Comparison of ENCODE assay signal across 8 cellular contexts in genomic region chr13:31846984-31847752, GRCh38.
A peak's percentile ranks its signal among the peaks of the same experiment; 100 is the strongest.
DNase-seq lines count a peak whose midpoint lies in the region; ATAC-seq and TF ChIP-seq lines count a peak whose summit lies in the region.

No MANE protein-coding gene starts in this region.

- H2AFZ ChIP-seq in neuron (ENCODE audit: low read depth, low read length), result peak overlapping the region; percentile 65

- H3K36me3 ChIP-seq in Panc1 (ENCODE audit: control insufficient read depth, insufficient read depth, low read length) (no peaks in the 10 kb centered on the region), neuron (ENCODE audit: insufficient read depth, low read length) (no peaks in the 10 kb centered on the region)

- ATAC-seq in GM19438 (IDR thresholded peaks at IDR 0.05; ENCODE audit: low read depth, unreplicated experiment) (peak; percentile 4), Panc1 (peak; percentile 72)

- TF ChIP-seq CTCF in Panc1 (IDR thresholded peaks at IDR 0.05), result no peak
- TF ChIP-seq CTCF in epithelial cell of proximal tubule (conservative IDR thresholded peaks at IDR 0.05; ENCODE audit: low read depth, low read length), result no peak

- peaks cover 2% of the 10 kb centered on the region; the same call in 1 of the 2 replicates for H3K27me3 ChIP-seq in Panc1 (ENCODE audit: control insufficient read depth, insufficient read depth, low read length)
- H3K27me3 ChIP-seq in neuron (ENCODE audit: insufficient read depth, low read length), result peaks cover 24% of the 10 kb centered on the region

- H3K4me1 ChIP-seq in Panc1 (ENCODE audit: control insufficient read depth, insufficient read depth, low read length), result no peaks in the 10 kb centered on the region
- H3K4me1 ChIP-seq in neuron (ENCODE audit: insufficient read depth, low read length), result peaks cover 7% of the 10 kb centered on the region

- in situ Hi-C loops in Panc1 (cut with HindIII; ENCODE audit: low pct_unique_long_range_greater_than_20kb, low sequenced_read_pairs), result no loop called here

- CTCF ChIA-PET in Panc1 (lab: Charles Lee), result no interaction called here

- intact Hi-C loops in Panc1 (cut with micrococcal nuclease; ENCODE audit: unreplicated experiment), result no loop called here

- BruUV-seq in Panc1 (replicated peaks; lab: Mats Ljungman, UMichigan), result no TSS peak

- H3K27ac ChIP-seq in Panc1 (ENCODE audit: low read length), result no peak overlapping the region

- DNase-seq in AG08395 (ENCODE audit: low spot score) (peak; percentile 25), Panc1 (ENCODE audit: low read depth, low spot score) (no peak), epithelial cell of proximal tubule (ENCODE audit: low read depth) (no peak), cortex of kidney (lab: John Stamatoyannopoulos, UW) (no peak), mucosa of gallbladder (ENCODE audit: low spot score) (no peak)
- DNase-seq in stimulated activated CD4-positive, alpha-beta T cell treated with anti-CD3 and anti-CD28 coated beads, Interleukin-2, amount 100 ng/mL, for 24 hours, result no peak

- H3K9me3 ChIP-seq in Panc1 (ENCODE audit: control insufficient read depth, insufficient read depth, low read depth, low read length) (no peaks in the 10 kb centered on the region), neuron (ENCODE audit: low read length) (no peaks in the 10 kb centered on the region)

- H3K4me3 ChIP-seq in Panc1 (ENCODE audit: low read depth in 2 of 2, low read length in 2 of 2) (peak overlapping the region; percentile 49 to 53), epithelial cell of proximal tubule (ENCODE audit: low read depth, low read length) (peak overlapping the region; percentile 61), neuron (ENCODE audit: low read length) (peak overlapping the region; percentile 73)

- POLR2A ChIA-PET in Panc1 (lab: Charles Lee), result no interaction called here
